Comparison of ENCODE assay signal across 1 cellular context in genomic region chr2:196314157-196314556, GRCh38.
TF ChIP-seq lines count a peak whose summit lies in the region.

No MANE protein-coding gene starts in this region.

TF ChIP-seq in SK-N-SH, 30 proteins besides CTCF, POLR2A, EP300 and RAD21 (continued from another document):
- TF ChIP-seq SIN3A (IDR thresholded peaks at IDR 0.05; ENCODE audit: borderline replicate concordance, low read depth, low read length) (no peak), FOXM1 (IDR thresholded peaks at IDR 0.05; ENCODE audit: low read depth) (no peak), REST (IDR thresholded peaks at IDR 0.05; ENCODE audit: low read depth, low read length) (no peak), SMC3 (IDR thresholded peaks at IDR 0.05; ENCODE audit: low read depth, low read length) (no peak), EZH2phosphoT487 (IDR thresholded peaks at IDR 0.05; ENCODE audit: borderline replicate concordance, low read depth) (no peak)
- TF ChIP-seq, protein P1, sequence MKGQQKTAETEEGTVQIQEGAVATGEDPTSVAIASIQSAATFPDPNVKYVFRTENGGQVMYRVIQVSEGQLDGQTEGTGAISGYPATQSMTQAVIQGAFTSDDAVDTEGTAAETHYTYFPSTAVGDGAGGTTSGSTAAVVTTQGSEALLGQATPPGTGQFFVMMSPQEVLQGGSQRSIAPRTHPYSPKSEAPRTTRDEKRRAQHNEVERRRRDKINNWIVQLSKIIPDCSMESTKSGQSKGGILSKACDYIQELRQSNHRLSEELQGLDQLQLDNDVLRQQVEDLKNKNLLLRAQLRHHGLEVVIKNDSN (IDR thresholded peaks at IDR 0.05; ENCODE audit: borderline replicate concordance, low read depth): no peak
- TF ChIP-seq, protein P2, sequence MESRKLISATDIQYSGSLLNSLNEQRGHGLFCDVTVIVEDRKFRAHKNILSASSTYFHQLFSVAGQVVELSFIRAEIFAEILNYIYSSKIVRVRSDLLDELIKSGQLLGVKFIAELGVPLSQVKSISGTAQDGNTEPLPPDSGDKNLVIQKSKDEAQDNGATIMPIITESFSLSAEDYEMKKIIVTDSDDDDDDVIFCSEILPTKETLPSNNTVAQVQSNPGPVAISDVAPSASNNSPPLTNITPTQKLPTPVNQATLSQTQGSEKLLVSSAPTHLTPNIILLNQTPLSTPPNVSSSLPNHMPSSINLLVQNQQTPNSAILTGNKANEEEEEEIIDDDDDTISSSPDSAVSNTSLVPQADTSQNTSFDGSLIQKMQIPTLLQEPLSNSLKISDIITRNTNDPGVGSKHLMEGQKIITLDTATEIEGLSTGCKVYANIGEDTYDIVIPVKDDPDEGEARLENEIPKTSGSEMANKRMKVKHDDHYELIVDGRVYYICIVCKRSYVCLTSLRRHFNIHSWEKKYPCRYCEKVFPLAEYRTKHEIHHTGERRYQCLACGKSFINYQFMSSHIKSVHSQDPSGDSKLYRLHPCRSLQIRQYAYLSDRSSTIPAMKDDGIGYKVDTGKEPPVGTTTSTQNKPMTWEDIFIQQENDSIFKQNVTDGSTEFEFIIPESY (IDR thresholded peaks at IDR 0.05; ENCODE audit: borderline replicate concordance, low read depth): no peak
